ENCODE assay signal across 38 cellular contexts in genomic region chr1:30095051-30095450, GRCh38.
"Had no signal": no experiment of that assay in that cellular context is flagged by ENCODE, and none has a peak within 500 bp of the region (broad histone marks: within the 10 kb centered on the region; RNA-seq: fewer than 3 reads in every experiment).

No MANE protein-coding gene starts in this region.

- DNase-seq: activated effector memory CD4-positive, alpha-beta T cell treated with anti-CD3 and anti-CD28 coated beads, Interleukin-2, amount 50 U/mL, for 16 hours; activated effector memory CD4-positive, alpha-beta T cell treated with Interleukin-2 at 50 U/mL for 16 hours; activated gamma-delta T cell; activated gamma-delta T cell treated with Interleukin-2 at 50 U/mL for 16 hours; activated naive CD4-positive, alpha-beta T cell; activated naive CD4-positive, alpha-beta T cell treated with anti-CD3 and anti-CD28 coated beads for 36 hours; activated naive CD4-positive, alpha-beta T cell treated with anti-CD3 and anti-CD28 coated beads, Interleukin-2, amount 10 ng/mL, durations not matched to agents 7 days and 5 days; activated naive CD4-positive, alpha-beta T cell treated with anti-CD3 and anti-CD28 coated beads, Interleukin-2, amount 50 U/mL, for 16 hours; activated naive CD4-positive, alpha-beta T cell treated with Interleukin-2 at 50 U/mL for 16 hours; activated naive CD8-positive, alpha-beta T cell treated with anti-CD3 and anti-CD28 coated beads for 36 hours; activated naive CD8-positive, alpha-beta T cell treated with anti-CD3 and anti-CD28 coated beads, Interleukin-2, amount 10 ng/mL, durations not matched to agents 7 days and 5 days; activated naive CD8-positive, alpha-beta T cell treated with anti-CD3 and anti-CD28 coated beads, Interleukin-2, amount 50 U/mL, for 24 hours; activated T-cell treated with anti-CD3 and anti-CD28 coated beads, Interleukin-2, amount 50 U/mL, for 1 hour; activated T-cell treated with anti-CD3 and anti-CD28 coated beads, Interleukin-2, amount 50 U/mL, for 24 hours; activated T-cell treated with anti-CD3 and anti-CD28 coated beads, Interleukin-2, amount 50 U/mL, for 4 hours; activated T-cell treated with anti-CD3 and anti-CD28 coated beads, Interleukin-2, amount 50 U/mL, for 48 hours; activated T-cell treated with anti-CD3 and anti-CD28 coated beads, Interleukin-2, amount 50 U/mL, for 72 hours; adrenal gland; amniotic stem cell; amygdala; anterior cingulate cortex; aorta; body of pancreas; brain microvascular endothelial cell; caudate nucleus; central memory CD4-positive, alpha-beta T cell; cerebellar nuclear complex had no signal

- H3K36me3 Mint-ChIP-seq: activated naive CD4-positive, alpha-beta T cell treated with anti-CD3 and anti-CD28 coated beads, Interleukin-2, amount 10 ng/mL, durations not matched to agents 7 days and 5 days; activated naive CD8-positive, alpha-beta T cell; activated naive CD8-positive, alpha-beta T cell treated with anti-CD3 and anti-CD28 coated beads for 36 hours; activated naive CD8-positive, alpha-beta T cell treated with anti-CD3 and anti-CD28 coated beads, Interleukin-2, amount 10 ng/mL, durations not matched to agents 7 days and 5 days; brain had no signal

- ATAC-seq: activated naive CD4-positive, alpha-beta T cell treated with anti-CD3 and anti-CD28 coated beads, Interleukin-2, amount 50 U/mL, for 72 hours; activated naive CD8-positive, alpha-beta T cell treated with anti-CD3 and anti-CD28 coated beads, Interleukin-2, amount 50 U/mL, for 24 hours; activated T-cell treated with anti-CD3 and anti-CD28 coated beads, Interleukin-2, amount 50 U/mL, for 4 hours; activated T-cell treated with anti-CD3 and anti-CD28 coated beads, Interleukin-2, amount 50 U/mL, for 72 hours; activated T-helper 17 cell treated with anti-CD3 and anti-CD28 coated beads, Interleukin-2, amount 50 U/mL, for 72 hours; body of pancreas had no signal

- H3K4me3 Mint-ChIP-seq: activated naive CD4-positive, alpha-beta T cell treated with anti-CD3 and anti-CD28 coated beads for 36 hours; activated naive CD4-positive, alpha-beta T cell treated with anti-CD3 and anti-CD28 coated beads, Interleukin-2, amount 10 ng/mL, durations not matched to agents 7 days and 5 days; activated naive CD4-positive, alpha-beta T cell treated with anti-CD3 and anti-CD28 coated beads, Interleukin-2, amount 50 U/mL, for 24 hours; activated naive CD8-positive, alpha-beta T cell; activated naive CD8-positive, alpha-beta T cell treated with anti-CD3 and anti-CD28 coated beads for 36 hours; activated naive CD8-positive, alpha-beta T cell treated with anti-CD3 and anti-CD28 coated beads, Interleukin-2, amount 10 ng/mL, durations not matched to agents 7 days and 5 days; activated naive CD8-positive, alpha-beta T cell treated with anti-CD3 and anti-CD28 coated beads, Interleukin-2, amount 50 U/mL, for 24 hours; activated T-cell treated with anti-CD3 and anti-CD28 coated beads, Interleukin-2, amount 50 U/mL, for 24 hours; activated T-cell treated with anti-CD3 and anti-CD28 coated beads, Interleukin-2, amount 50 U/mL, for 4 hours; activated T-cell treated with anti-CD3 and anti-CD28 coated beads, Interleukin-2, amount 50 U/mL, for 72 hours; activated T-helper 1 cell treated with anti-CD3 and anti-CD28 coated beads, Interleukin-12 subunit alpha, Interleukin-12 subunit beta, Interleukin-2, Interleukin-4 antibody, amounts not matched to agents 30 ng/mL and 10 ng/mL and 1 ng/mL, durations not matched to agents 14 hours and 24 hours and 36 hours; activated T-helper 17 cell treated with anti-CD3 and anti-CD28 coated beads, Interleukin-2, amount 50 U/mL, for 72 hours; brain; central memory CD8-positive, alpha-beta T cell had no signal

- H3K27me3 ChIP-seq: ascending aorta, body of pancreas, brain microvascular endothelial cell, cardiac muscle cell had no signal

- H3K27ac ChIP-seq: adrenal gland, ascending aorta, body of pancreas, brain microvascular endothelial cell, breast epithelium, cardiac muscle cell had no signal

- H3K4me1 Mint-ChIP-seq: activated naive CD4-positive, alpha-beta T cell treated with anti-CD3 and anti-CD28 coated beads, Interleukin-2, amount 10 ng/mL, durations not matched to agents 7 days and 5 days; activated naive CD4-positive, alpha-beta T cell treated with anti-CD3 and anti-CD28 coated beads, Interleukin-2, amount 50 U/mL, for 24 hours; activated naive CD8-positive, alpha-beta T cell treated with anti-CD3 and anti-CD28 coated beads for 36 hours; activated naive CD8-positive, alpha-beta T cell treated with anti-CD3 and anti-CD28 coated beads, Interleukin-2, amount 10 ng/mL, durations not matched to agents 7 days and 5 days; activated naive CD8-positive, alpha-beta T cell treated with anti-CD3 and anti-CD28 coated beads, Interleukin-2, amount 50 U/mL, for 24 hours; activated T-helper 17 cell treated with anti-CD3 and anti-CD28 coated beads, Interleukin-2, amount 50 U/mL, for 72 hours; brain; central memory CD8-positive, alpha-beta T cell had no signal

- H3K4me1 ChIP-seq: adrenal gland, ascending aorta, body of pancreas, breast epithelium had no signal

- H3K27ac Mint-ChIP-seq: activated naive CD4-positive, alpha-beta T cell treated with anti-CD3 and anti-CD28 coated beads for 36 hours; activated naive CD4-positive, alpha-beta T cell treated with anti-CD3 and anti-CD28 coated beads, Interleukin-2, amount 10 ng/mL, durations not matched to agents 7 days and 5 days; activated naive CD4-positive, alpha-beta T cell treated with anti-CD3 and anti-CD28 coated beads, Interleukin-2, amount 50 U/mL, for 24 hours; activated naive CD4-positive, alpha-beta T cell treated with anti-CD3 and anti-CD28 coated beads, Interleukin-2, amount 50 U/mL, for 72 hours; activated naive CD8-positive, alpha-beta T cell; activated naive CD8-positive, alpha-beta T cell treated with anti-CD3 and anti-CD28 coated beads for 36 hours; activated naive CD8-positive, alpha-beta T cell treated with anti-CD3 and anti-CD28 coated beads, Interleukin-2, amount 10 ng/mL, durations not matched to agents 7 days and 5 days; activated naive CD8-positive, alpha-beta T cell treated with anti-CD3 and anti-CD28 coated beads, Interleukin-2, amount 50 U/mL, for 24 hours; activated T-cell treated with anti-CD3 and anti-CD28 coated beads, Interleukin-2, amount 50 U/mL, for 24 hours; activated T-cell treated with anti-CD3 and anti-CD28 coated beads, Interleukin-2, amount 50 U/mL, for 72 hours; activated T-helper 1 cell treated with anti-CD3 and anti-CD28 coated beads, Interleukin-12 subunit alpha, Interleukin-12 subunit beta, Interleukin-2, Interleukin-4 antibody, amounts not matched to agents 30 ng/mL and 10 ng/mL and 1 ng/mL, durations not matched to agents 14 hours and 24 hours and 36 hours; activated T-helper 17 cell treated with anti-CD3 and anti-CD28 coated beads, Interleukin-2, amount 50 U/mL, for 72 hours; activated T-helper 2 cell treated with anti-CD3 and anti-CD28 coated beads, Interferon-gamma antibody, Interleukin-2, Interleukin-4, amounts not matched to agents 10 μg/mL and 5 μg/mL and 100 μg/mL, durations not matched to agents 14 hours and 24 hours and 36 hours; brain had no signal

- H3K27me3 Mint-ChIP-seq: activated naive CD8-positive, alpha-beta T cell treated with anti-CD3 and anti-CD28 coated beads for 36 hours; activated naive CD8-positive, alpha-beta T cell treated with anti-CD3 and anti-CD28 coated beads, Interleukin-2, amount 10 ng/mL, durations not matched to agents 7 days and 5 days; activated naive CD8-positive, alpha-beta T cell treated with anti-CD3 and anti-CD28 coated beads, Interleukin-2, amount 50 U/mL, for 24 hours had no signal

- H3K4me3 ChIP-seq: adrenal gland, ascending aorta, body of pancreas, breast epithelium, cardiac muscle cell had no signal

- H3K36me3 ChIP-seq: adrenal gland, ascending aorta, brain microvascular endothelial cell, breast epithelium, cardiac muscle cell had no signal
